17 cellular contexts compared by ENCODE assay signal in the genomic region with DNA sequence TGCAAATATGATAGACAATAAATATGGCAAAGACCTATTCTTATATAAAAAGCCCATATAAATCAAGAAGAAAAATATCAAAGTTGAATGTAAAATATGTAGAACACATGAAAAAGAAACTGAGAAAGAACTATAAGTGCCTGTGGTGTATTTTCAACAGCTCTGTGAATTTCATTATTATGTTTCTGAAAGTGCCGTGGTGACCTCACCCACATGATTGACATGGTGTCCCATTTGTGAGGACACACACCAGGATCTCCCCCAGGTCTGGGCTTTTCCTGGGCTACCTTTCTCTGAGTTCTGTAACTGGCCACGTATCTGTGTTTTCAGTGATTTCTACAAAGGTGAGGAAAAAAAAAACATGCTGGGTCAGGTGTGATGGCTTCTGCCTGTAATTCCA.
DNase-seq lines count a peak whose midpoint lies in the region; ATAC-seq and TF ChIP-seq lines count a peak whose summit lies in the region.
"Had no signal": no experiment of that assay in that cellular context is flagged by ENCODE, and none has a peak within 500 bp of the region (broad histone marks: within the 10 kb centered on the region; RNA-seq: fewer than 3 reads in every experiment).

No MANE protein-coding gene starts in this region.

- H3K36me3 ChIP-seq in MM.1S (replicated peaks; ENCODE audit: insufficient read depth, low read length) (0 out of 2 replicates have a peak, but pooled peaks cover 3% of the 10 kb centered on the region), right atrium auricular region (no peaks in the 10 kb centered on the region)

- peak; percentile 35 for DNase-seq in GM12865 (ENCODE audit: low read depth)
- DNase-seq in MM.1S, result peak; percentile 54
- no peak for DNase-seq in right atrium auricular region (ENCODE audit: low spot score)
- DNase-seq in stimulated activated CD4-positive, alpha-beta T cell treated with anti-CD3 and anti-CD28 coated beads, Interleukin-2, amount 100 ng/mL, for 48 hours, result no peak
- DNase-seq in H4 (ENCODE audit: low spot score), result no peak
- no peak for DNase-seq in activated CD4-positive, CD25-positive, alpha-beta regulatory T cell treated with anti-CD3 and anti-CD28 coated beads, Interleukin-2, amount 50 U/mL, for 72 hours
- DNase-seq: CD8-positive, alpha-beta T cell; COR-L47; DMS153; DMS79 treated with DMSO at 0.1 percent for 48 hours; EL; Kasumi-1 had no signal

- H3K4me2 ChIP-seq in MM.1S (ENCODE audit: low read depth, low read length), result peak overlapping the region; percentile 22; the same call in 1 of the 2 replicates

- H3K9me2 ChIP-seq in MM.1S (replicated peaks; ENCODE audit: insufficient read depth, low read length), result no peaks in the 10 kb centered on the region

- H3K27ac ChIP-seq in MM.1S (ENCODE audit: low read length) (peak overlapping the region; percentile 15; the same call in 1 of the 2 replicates), right atrium auricular region (no peak overlapping the region)
- H3K27ac ChIP-seq: 22Rv1 had no signal

- H3K9me3 ChIP-seq in MM.1S (replicated peaks; ENCODE audit: insufficient read depth, low read length), result no peaks in the 10 kb centered on the region
- no peaks in the 10 kb centered on the region for H3K9me3 ChIP-seq in right atrium auricular region

- no peak overlapping the region for H3K4me3 ChIP-seq in GM12865 (ENCODE audit: low read depth, low read length)
- no peak overlapping the region for H3K4me3 ChIP-seq in MM.1S (ENCODE audit: low read length)
- no peak overlapping the region for H3K4me3 ChIP-seq in right atrium auricular region
- H3K4me3 ChIP-seq: K562 had no signal

- H4K20me1 ChIP-seq in MM.1S (ENCODE audit: insufficient read depth, low read length), result no peaks in the 10 kb centered on the region

- peaks cover 18% of the 10 kb centered on the region for H3K4me1 ChIP-seq in MM.1S (ENCODE audit: low read length)
- H3K4me1 ChIP-seq in right atrium auricular region, result no peaks in the 10 kb centered on the region

- ATAC-seq in GM19351 (IDR thresholded peaks at IDR 0.05; ENCODE audit: unreplicated experiment) (peak; percentile 82), HG02973 (IDR thresholded peaks at IDR 0.05; ENCODE audit: unreplicated experiment) (peak; percentile 83)
- ATAC-seq: CD8-positive, alpha-beta T cell; HCT116; K562 had no signal

- no peak for TF ChIP-seq CTCF in GM12865 (IDR thresholded peaks at IDR 0.05; ENCODE audit: insufficient read depth, low read depth, low read length, missing control alignments)
- no peak for TF ChIP-seq CTCF in MM.1S (IDR thresholded peaks at IDR 0.05; ENCODE audit: low read length)
- no peak for TF ChIP-seq CTCF in right atrium auricular region (IDR thresholded peaks at IDR 0.05)

- H3K9ac ChIP-seq in MM.1S (ENCODE audit: low read length), result no peak overlapping the region

- peaks cover 18% of the 10 kb centered on the region for H3F3A ChIP-seq in MM.1S (ENCODE audit: insufficient read depth, low read length)

- peaks cover 71% of the 10 kb centered on the region for H3K79me2 ChIP-seq in MM.1S (ENCODE audit: low read length)

- H3K27me3 ChIP-seq in MM.1S (replicated peaks; ENCODE audit: insufficient read depth, low read length) (no peaks in the 10 kb centered on the region), right atrium auricular region (no peaks in the 10 kb centered on the region)

- no peak overlapping the region for H2AFZ ChIP-seq in MM.1S (ENCODE audit: low read length)

Comparison
In these comparisons a context has a peak if more than half of its experiments do, and no peak if none do; other contexts are left out.
1. DNase-seq: peak in GM12865 (single experiment) and MM.1S (single experiment); none in right atrium auricular region (single experiment), stimulated activated CD4-positive, alpha-beta T cell treated with anti-CD3 and anti-CD28 coated beads, Interleukin-2, amount 100 ng/mL, for 48 hours (0 of 2), H4 (single experiment) and activated CD4-positive, CD25-positive, alpha-beta regulatory T cell treated with anti-CD3 and anti-CD28 coated beads, Interleukin-2, amount 50 U/mL, for 72 hours (single experiment).